Comparison of ENCODE assay signal across 2 cellular contexts in the genomic region with DNA sequence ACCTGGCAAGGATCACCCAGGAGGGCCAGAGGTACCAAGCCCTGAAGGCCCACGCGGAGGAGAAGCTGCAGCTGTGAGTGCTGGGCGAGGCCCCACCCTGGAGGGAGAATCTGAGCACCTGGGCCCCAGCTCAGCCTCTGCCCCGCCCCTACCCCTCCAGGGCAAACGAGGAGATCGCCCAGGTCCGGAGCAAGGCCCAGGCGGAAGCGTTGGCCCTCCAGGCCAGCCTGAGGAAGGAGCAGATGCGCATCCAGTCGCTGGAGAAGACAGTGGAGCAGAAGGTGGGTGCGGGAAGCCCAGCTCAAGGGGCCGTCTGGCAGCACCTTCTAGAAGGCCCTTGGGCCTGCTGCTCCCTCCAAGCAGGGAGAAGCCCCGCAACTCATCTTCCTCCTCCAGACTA.
TF ChIP-seq lines count a peak whose summit lies in the region.

No MANE protein-coding gene starts in this region.

TF ChIP-seq in IMR-90, 13 proteins besides CTCF, POLR2A, EP300 and RAD21:
- TF ChIP-seq NFE2L2 (IDR thresholded peaks at IDR 0.05; ENCODE audit: low read depth, low read length): no peak
- TF ChIP-seq, protein P1, sequence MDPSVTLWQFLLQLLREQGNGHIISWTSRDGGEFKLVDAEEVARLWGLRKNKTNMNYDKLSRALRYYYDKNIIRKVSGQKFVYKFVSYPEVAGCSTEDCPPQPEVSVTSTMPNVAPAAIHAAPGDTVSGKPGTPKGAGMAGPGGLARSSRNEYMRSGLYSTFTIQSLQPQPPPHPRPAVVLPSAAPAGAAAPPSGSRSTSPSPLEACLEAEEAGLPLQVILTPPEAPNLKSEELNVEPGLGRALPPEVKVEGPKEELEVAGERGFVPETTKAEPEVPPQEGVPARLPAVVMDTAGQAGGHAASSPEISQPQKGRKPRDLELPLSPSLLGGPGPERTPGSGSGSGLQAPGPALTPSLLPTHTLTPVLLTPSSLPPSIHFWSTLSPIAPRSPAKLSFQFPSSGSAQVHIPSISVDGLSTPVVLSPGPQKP (IDR thresholded peaks at IDR 0.05; ENCODE audit: borderline replicate concordance, low read depth, low read length): no peak
- TF ChIP-seq, protein P2, sequence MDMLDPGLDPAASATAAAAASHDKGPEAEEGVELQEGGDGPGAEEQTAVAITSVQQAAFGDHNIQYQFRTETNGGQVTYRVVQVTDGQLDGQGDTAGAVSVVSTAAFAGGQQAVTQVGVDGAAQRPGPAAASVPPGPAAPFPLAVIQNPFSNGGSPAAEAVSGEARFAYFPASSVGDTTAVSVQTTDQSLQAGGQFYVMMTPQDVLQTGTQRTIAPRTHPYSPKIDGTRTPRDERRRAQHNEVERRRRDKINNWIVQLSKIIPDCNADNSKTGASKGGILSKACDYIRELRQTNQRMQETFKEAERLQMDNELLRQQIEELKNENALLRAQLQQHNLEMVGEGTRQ (IDR thresholded peaks at IDR 0.05; ENCODE audit: low read depth, low read length): no peak
- TF ChIP-seq MAZ (IDR thresholded peaks at IDR 0.05; ENCODE audit: borderline replicate concordance, low read depth, low read length): no peak
- TF ChIP-seq CEBPB (IDR thresholded peaks at IDR 0.05; ENCODE audit: low read depth, low read length): no peak
- TF ChIP-seq BHLHE40 (IDR thresholded peaks at IDR 0.05; ENCODE audit: low read depth, low read length): no peak
- no peak for TF ChIP-seq FOS (IDR thresholded peaks at IDR 0.05; ENCODE audit: low read depth, low read length)
- no peak for TF ChIP-seq MAFK (IDR thresholded peaks at IDR 0.05; ENCODE audit: low read depth, low read length)
- no peak for TF ChIP-seq SMC3 (IDR thresholded peaks at IDR 0.05; ENCODE audit: low read depth, low read length)
- no peak for TF ChIP-seq RFX5 (IDR thresholded peaks at IDR 0.05; ENCODE audit: low read depth, low read length)
- no peak for TF ChIP-seq RCOR1 (IDR thresholded peaks at IDR 0.05; ENCODE audit: insufficient replicate concordance, low read length)
- no peak for TF ChIP-seq MXI1 (IDR thresholded peaks at IDR 0.05; ENCODE audit: borderline replicate concordance, low read depth, low read length)
- no peak for TF ChIP-seq CHD1 (IDR thresholded peaks at IDR 0.05; ENCODE audit: low read depth, low read length)
TF ChIP-seq in IMR-90: peak in this region for 0.

TF ChIP-seq in endothelial cell of umbilical vein, 7 proteins besides CTCF, POLR2A, EP300 and RAD21:
- TF ChIP-seq JUN (IDR thresholded peaks at IDR 0.05; ENCODE audit: borderline replicate concordance, insufficient read depth, insufficient read length, low read depth) (no peak), EZH2 (IDR thresholded peaks at IDR 0.05; ENCODE audit: borderline replicate concordance, low read depth, low read length, severe bottlenecking) (no peak), MYC (IDR thresholded peaks at IDR 0.05; ENCODE audit: low read depth, low read length) (no peak), FOS (IDR thresholded peaks at IDR 0.05; ENCODE audit: borderline replicate concordance, insufficient read depth, low read length) (no peak), GATA2 (IDR thresholded peaks at IDR 0.05; ENCODE audit: insufficient read depth, insufficient read length, low read depth, low read length) (no peak), POLR2AphosphoS5 (IDR thresholded peaks at IDR 0.05; ENCODE audit: insufficient read depth, low read depth, low read length) (no peak)
- TF ChIP-seq, protein P3, sequence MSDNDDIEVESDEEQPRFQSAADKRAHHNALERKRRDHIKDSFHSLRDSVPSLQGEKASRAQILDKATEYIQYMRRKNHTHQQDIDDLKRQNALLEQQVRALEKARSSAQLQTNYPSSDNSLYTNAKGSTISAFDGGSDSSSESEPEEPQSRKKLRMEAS (IDR thresholded peaks at IDR 0.05; ENCODE audit: insufficient read depth, insufficient read length): no peak
